ENCODE assay signal across 10 cellular contexts in the genomic region with DNA sequence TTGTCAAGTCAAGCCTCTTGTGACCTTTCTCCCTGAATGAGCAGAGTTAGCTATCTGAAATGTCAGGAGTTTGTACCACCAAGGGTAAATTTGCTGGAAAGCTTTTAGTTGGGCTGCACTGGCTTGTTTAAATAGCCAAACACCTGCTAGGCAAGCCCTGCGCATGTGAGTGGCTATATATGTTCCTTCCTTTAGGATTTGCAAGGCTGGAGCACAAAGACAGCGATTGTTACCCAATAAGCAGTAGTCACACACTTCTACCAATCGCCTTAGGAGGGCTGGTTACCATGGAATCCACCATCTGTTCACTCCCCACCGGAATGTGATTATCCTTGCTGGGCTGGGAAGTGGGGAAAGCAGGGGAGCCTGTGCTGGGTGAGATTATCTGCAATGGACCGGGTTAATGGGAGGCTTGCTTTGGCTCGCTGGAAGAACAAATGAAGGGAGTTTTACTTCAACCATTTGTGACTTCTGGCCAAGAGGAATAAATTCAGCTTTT.
DNase-seq lines count a peak whose midpoint lies in the region; ATAC-seq and TF ChIP-seq lines count a peak whose summit lies in the region.
"Had no signal": no experiment of that assay in that cellular context is flagged by ENCODE, and none has a peak within 500 bp of the region (broad histone marks: within the 10 kb centered on the region; RNA-seq: fewer than 3 reads in every experiment).

No MANE protein-coding gene starts in this region.

- H3K9me3 ChIP-seq in parathyroid adenoma (ENCODE audit: control insufficient read depth, low read length), result no peaks in the 10 kb centered on the region
- H3K9me3 ChIP-seq in CD8-positive, alpha-beta T cell (ENCODE audit: low read length), result no peaks in the 10 kb centered on the region
- no peaks in the 10 kb centered on the region for H3K9me3 ChIP-seq in naive thymus-derived CD4-positive, alpha-beta T cell (ENCODE audit: control insufficient read depth in 2 of 3, low read length in 3 of 3)
- H3K9me3 ChIP-seq: A549 had no signal

- no peaks in the 10 kb centered on the region for H3K36me3 Mint-ChIP-seq in CD8-positive, alpha-beta T cell
- no peaks in the 10 kb centered on the region for H3K36me3 Mint-ChIP-seq in naive thymus-derived CD4-positive, alpha-beta T cell

- H3K27me3 ChIP-seq in parathyroid adenoma (ENCODE audit: control insufficient read depth, insufficient read depth, low read length), result no peaks in the 10 kb centered on the region
- no peaks in the 10 kb centered on the region for H3K27me3 ChIP-seq in CD8-positive, alpha-beta T cell (ENCODE audit: insufficient read depth, low read length)
- H3K27me3 ChIP-seq in naive thymus-derived CD4-positive, alpha-beta T cell (ENCODE audit: control insufficient read depth in 2 of 2, insufficient read depth in 2 of 2, low read length in 2 of 2), result no peaks in the 10 kb centered on the region

- no peaks in the 10 kb centered on the region for H3K27me3 Mint-ChIP-seq in CD8-positive, alpha-beta T cell (ENCODE audit: low read depth)
- peaks cover 0 to 8% (median 0%) of the 10 kb centered on the region in 5 donors for H3K27me3 Mint-ChIP-seq in naive thymus-derived CD4-positive, alpha-beta T cell

- H3K36me3 ChIP-seq in parathyroid adenoma (ENCODE audit: control insufficient read depth, insufficient read depth, low read length), result no peaks in the 10 kb centered on the region
- no peaks in the 10 kb centered on the region for H3K36me3 ChIP-seq in CD8-positive, alpha-beta T cell (ENCODE audit: insufficient read depth, low read length)
- H3K36me3 ChIP-seq in naive thymus-derived CD4-positive, alpha-beta T cell (ENCODE audit: control insufficient read depth in 2 of 3, insufficient read depth in 3 of 3, low read length in 3 of 3), result no peaks in the 10 kb centered on the region

- H3K27ac Mint-ChIP-seq in CD8-positive, alpha-beta T cell, result no peak overlapping the region
- H3K27ac Mint-ChIP-seq in naive thymus-derived CD4-positive, alpha-beta T cell, result no peak overlapping the region
- H3K27ac Mint-ChIP-seq: T-helper 1 cell treated with Interleukin-12 subunit alpha and Interleukin-12 subunit beta and Interleukin-4 antibody, amounts not matched to agents 30 μg/mL and 1 μg/mL, for 36 hours had no signal

- peak overlapping the region; percentile 48 for H2AFZ ChIP-seq in parathyroid adenoma

- CTCF ChIA-PET in CD8-positive, alpha-beta T cell (lab: Charles Lee), result no interaction called here
- CTCF ChIA-PET in naive thymus-derived CD4-positive, alpha-beta T cell (lab: Charles Lee), result no interaction called here

- peak; percentile 26 for DNase-seq in SIG-M5 treated with dmso at 0.1 percent for 504 hours (lab: John Stamatoyannopoulos, UW; ENCODE audit: unreplicated experiment)
- no peak for DNase-seq in SIG-M5 (lab: John Stamatoyannopoulos, UW)
- DNase-seq in SK-N-DZ (ENCODE audit: low spot score), result peak; percentile 97
- peak; percentile 25 to 90 (median 68) for DNase-seq in head of caudate nucleus
- DNase-seq in CD8-positive, alpha-beta T cell, result no peak
- DNase-seq in naive thymus-derived CD4-positive, alpha-beta T cell, result no peak

- ATAC-seq in CD8-positive, alpha-beta T cell, result no peak
- ATAC-seq in HG03520 (IDR thresholded peaks at IDR 0.05; ENCODE audit: unreplicated experiment), result no peak
- ATAC-seq in naive thymus-derived CD4-positive, alpha-beta T cell, result no peak

- H3K4me2 ChIP-seq in parathyroid adenoma (ENCODE audit: low read length), result peak overlapping the region; percentile 52
- H3K4me2 ChIP-seq: A549 had no signal

- peaks cover 21% of the 10 kb centered on the region for H3K4me1 ChIP-seq in parathyroid adenoma
- no peaks in the 10 kb centered on the region for H3K4me1 ChIP-seq in CD8-positive, alpha-beta T cell (ENCODE audit: insufficient read depth, low read length)
- H3K4me1 ChIP-seq in naive thymus-derived CD4-positive, alpha-beta T cell (ENCODE audit: control insufficient read depth in 2 of 2, insufficient read depth in 2 of 2, low read length in 2 of 2), result no peaks in the 10 kb centered on the region

- H3K4me1 Mint-ChIP-seq in CD8-positive, alpha-beta T cell (ENCODE audit: low read depth), result peaks cover 2% of the 10 kb centered on the region
- H3K4me1 Mint-ChIP-seq in naive thymus-derived CD4-positive, alpha-beta T cell, result peaks cover 0 to 4% (median 0%) of the 10 kb centered on the region in 7 donors

- H3K4me3 ChIP-seq in parathyroid adenoma (ENCODE audit: low read depth, low read length), result peak overlapping the region; percentile 21
- no peak overlapping the region for H3K4me3 ChIP-seq in CD8-positive, alpha-beta T cell (ENCODE audit: low read depth, low read length)
- no peak overlapping the region for H3K4me3 ChIP-seq in naive thymus-derived CD4-positive, alpha-beta T cell (ENCODE audit: low read length)
- H3K4me3 ChIP-seq: A549 had no signal

- POLR2A ChIA-PET in CD8-positive, alpha-beta T cell (lab: Charles Lee), result no interaction called here
- POLR2A ChIA-PET in naive thymus-derived CD4-positive, alpha-beta T cell (lab: Charles Lee), result no interaction called here

- H3K9ac ChIP-seq in parathyroid adenoma, result no peak overlapping the region

- peaks cover 37% of the 10 kb centered on the region for H3K79me2 ChIP-seq in parathyroid adenoma

- no peak for TF ChIP-seq CTCF in parathyroid adenoma (IDR thresholded peaks at IDR 0.05)
- TF ChIP-seq CTCF in CD8-positive, alpha-beta T cell (IDR thresholded peaks at IDR 0.05), result no peak

- H3K9me3 Mint-ChIP-seq in CD8-positive, alpha-beta T cell, result no peaks in the 10 kb centered on the region
- H3K9me3 Mint-ChIP-seq in naive thymus-derived CD4-positive, alpha-beta T cell, result peaks cover 0 to 3% (median 0%) of the 10 kb centered on the region in 11 donors
- H3K9me3 Mint-ChIP-seq: T-helper 1 cell treated with Interleukin-12 subunit alpha and Interleukin-12 subunit beta and Interleukin-4 antibody, amounts not matched to agents 30 μg/mL and 1 μg/mL, for 36 hours had no signal

- H3K27ac ChIP-seq in parathyroid adenoma, result peak overlapping the region; percentile 1
- no peak overlapping the region for H3K27ac ChIP-seq in CD8-positive, alpha-beta T cell (ENCODE audit: low read depth, low read length)
- H3K27ac ChIP-seq in naive thymus-derived CD4-positive, alpha-beta T cell (ENCODE audit: low read depth, low read length), result no peak overlapping the region
- H3K27ac ChIP-seq: A549 had no signal

- intact Hi-C loops in head of caudate nucleus (cut with DNase I), result no loop called here
- intact Hi-C loops in CD8-positive, alpha-beta T cell (cut with DNase I, micrococcal nuclease), result no loop called here
- intact Hi-C loops in naive thymus-derived CD4-positive, alpha-beta T cell (cut with micrococcal nuclease), result no loop called here

- no peak overlapping the region for H3K4me3 Mint-ChIP-seq in CD8-positive, alpha-beta T cell
- H3K4me3 Mint-ChIP-seq in naive thymus-derived CD4-positive, alpha-beta T cell, result no peak overlapping the region
- H3K4me3 Mint-ChIP-seq: T-helper 1 cell treated with Interleukin-12 subunit alpha and Interleukin-12 subunit beta and Interleukin-4 antibody, amounts not matched to agents 30 μg/mL and 1 μg/mL, for 36 hours had no signal

Comparison
In these comparisons a context has a peak if more than half of its experiments do, and no peak if none do; other contexts are left out.
1. DNase-seq: peak in SIG-M5 treated with dmso at 0.1 percent for 504 hours (single experiment), SK-N-DZ (single experiment) and head of caudate nucleus (42 of 42); none in SIG-M5 (single experiment), CD8-positive, alpha-beta T cell (0 of 7) and naive thymus-derived CD4-positive, alpha-beta T cell (0 of 9).